19 cellular contexts compared by ENCODE assay signal in the genomic region with DNA sequence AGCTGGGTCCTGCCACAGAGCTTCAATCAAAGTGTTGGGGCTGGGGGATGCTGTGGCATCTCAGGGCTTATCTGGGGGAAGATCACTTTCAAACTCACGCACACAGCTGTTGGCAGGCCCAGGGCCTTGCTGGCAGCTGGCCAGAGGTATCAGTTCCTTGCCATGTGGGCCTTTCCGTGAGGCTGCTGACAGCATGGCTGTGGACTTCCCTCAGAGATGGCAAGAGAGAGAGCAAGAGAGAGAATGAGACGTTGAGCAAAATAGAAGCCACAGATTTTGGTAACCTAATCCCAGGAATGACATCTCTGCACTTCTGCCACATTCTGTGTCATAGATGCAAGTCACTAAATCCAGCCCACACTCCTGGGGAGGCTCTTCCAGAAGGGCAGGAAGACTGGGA.
DNase-seq lines count a peak whose midpoint lies in the region; ATAC-seq lines count a peak whose summit lies in the region.
"Had no signal": no experiment of that assay in that cellular context is flagged by ENCODE, and none has a peak within 500 bp of the region (broad histone marks: within the 10 kb centered on the region; RNA-seq: fewer than 3 reads in every experiment).

No MANE protein-coding gene starts in this region.

- CTCF ChIA-PET in naive thymus-derived CD4-positive, alpha-beta T cell (lab: Charles Lee) = interaction anchor here (0.5 to 1.2 kb wide), 3 partner anchors 650 to 699 kb away, joined by 4 to 6 read pairs (median 4); no protein-coding TSS in a partner anchor

- H3K27ac ChIP-seq in naive thymus-derived CD4-positive, alpha-beta T cell (ENCODE audit: low read depth, low read length) = no peak overlapping the region
- H3K27ac ChIP-seq: 22Rv1, C4-2B, GM23248, thoracic aorta had no signal

- POLR2A ChIA-PET in naive thymus-derived CD4-positive, alpha-beta T cell (lab: Charles Lee) = interaction anchor here (0.7 kb wide), 1 partner anchor 306 kb away, joined by 3 read pairs; no protein-coding TSS in a partner anchor

- ATAC-seq in HG02798 (IDR thresholded peaks at IDR 0.05; ENCODE audit: poor library complexity, unreplicated experiment) = peak; percentile 75
- no peak for ATAC-seq in GM21390 (IDR thresholded peaks at IDR 0.05; ENCODE audit: unreplicated experiment)
- no peak for ATAC-seq in HG03025 (IDR thresholded peaks at IDR 0.05; ENCODE audit: low FRiP score, unreplicated experiment)
- no peak for ATAC-seq in naive thymus-derived CD4-positive, alpha-beta T cell
- ATAC-seq: activated CD8-positive, alpha-beta T cell treated with anti-CD3 and anti-CD28 coated beads, Interleukin-2, amount 10 ng/mL, durations not matched to agents 7 days and 5 days had no signal

- no peak overlapping the region for H3K4me3 Mint-ChIP-seq in naive thymus-derived CD4-positive, alpha-beta T cell
- H3K4me3 Mint-ChIP-seq: activated CD8-positive, alpha-beta T cell treated with anti-CD3 and anti-CD28 coated beads, Interleukin-2, amount 10 ng/mL, durations not matched to agents 7 days and 5 days; neural crest cell had no signal

- H3K36me3 ChIP-seq in naive thymus-derived CD4-positive, alpha-beta T cell (ENCODE audit: control insufficient read depth in 2 of 3, insufficient read depth in 3 of 3, low read length in 3 of 3) = no peaks in the 10 kb centered on the region
- H3K36me3 ChIP-seq: thoracic aorta had no signal

- DNase-seq in NCI-H146 (lab: John Stamatoyannopoulos, UW) (peak; percentile 25), NCI-H146 treated with DMSO at 0.1 percent for 48 hours (lab: John Stamatoyannopoulos, UW; ENCODE audit: unreplicated experiment) (no peak), NCI-H69 (lab: John Stamatoyannopoulos, UW) (peak; percentile 79), medulla oblongata (ENCODE audit: extremely low spot score) (peak; percentile 44)
- no peak for DNase-seq in naive thymus-derived CD4-positive, alpha-beta T cell
- DNase-seq: activated CD8-positive, alpha-beta T cell treated with anti-CD3 and anti-CD28 coated beads, Interleukin-2, amount 10 ng/mL, durations not matched to agents 7 days and 5 days; activated effector memory CD4-positive, alpha-beta T cell treated with anti-CD3 and anti-CD28 coated beads, Interleukin-2, amount 50 U/mL, for 16 hours; EL; foreskin melanocyte; GM23248; NCI-H1417; SW 1271 had no signal

- H3K4me3 ChIP-seq in naive thymus-derived CD4-positive, alpha-beta T cell (ENCODE audit: low read length) = no peak overlapping the region
- H3K4me3 ChIP-seq: GM23248, thoracic aorta had no signal

- no peaks in the 10 kb centered on the region for H3K27me3 Mint-ChIP-seq in naive thymus-derived CD4-positive, alpha-beta T cell

- H3K27me3 ChIP-seq in naive thymus-derived CD4-positive, alpha-beta T cell (ENCODE audit: control insufficient read depth in 2 of 2, insufficient read depth in 2 of 2, low read length in 2 of 2) = no peaks in the 10 kb centered on the region

- no peaks in the 10 kb centered on the region for H3K4me1 Mint-ChIP-seq in naive thymus-derived CD4-positive, alpha-beta T cell
- H3K4me1 Mint-ChIP-seq: neural crest cell had no signal

- intact Hi-C loops in naive thymus-derived CD4-positive, alpha-beta T cell (cut with micrococcal nuclease) = no loop called here

- no peaks in the 10 kb centered on the region for H3K9me3 ChIP-seq in naive thymus-derived CD4-positive, alpha-beta T cell (ENCODE audit: control insufficient read depth in 2 of 3, low read length in 3 of 3)
- H3K9me3 ChIP-seq: thoracic aorta had no signal

- no peaks in the 10 kb centered on the region for H3K36me3 Mint-ChIP-seq in naive thymus-derived CD4-positive, alpha-beta T cell

- H3K4me1 ChIP-seq in naive thymus-derived CD4-positive, alpha-beta T cell (ENCODE audit: control insufficient read depth in 2 of 2, insufficient read depth in 2 of 2, low read length in 2 of 2) = no peaks in the 10 kb centered on the region

- H3K27ac Mint-ChIP-seq in naive thymus-derived CD4-positive, alpha-beta T cell = no peak overlapping the region
- H3K27ac Mint-ChIP-seq: activated CD8-positive, alpha-beta T cell treated with anti-CD3 and anti-CD28 coated beads, Interleukin-2, amount 10 ng/mL, durations not matched to agents 7 days and 5 days had no signal

- H3K9me3 Mint-ChIP-seq in naive thymus-derived CD4-positive, alpha-beta T cell = peaks cover 0 to 2% (median 0%) of the 10 kb centered on the region in 11 donors
- H3K9me3 Mint-ChIP-seq: neural crest cell had no signal

Comparison
In these comparisons a context has a peak if more than half of its experiments do, and no peak if none do; other contexts are left out.
1. DNase-seq: peak in NCI-H146 (single experiment), NCI-H69 (single experiment) and medulla oblongata (single experiment); none in NCI-H146 treated with DMSO at 0.1 percent for 48 hours (single experiment) and naive thymus-derived CD4-positive, alpha-beta T cell (0 of 9).